24 cellular contexts compared by ENCODE assay signal in the genomic region with DNA sequence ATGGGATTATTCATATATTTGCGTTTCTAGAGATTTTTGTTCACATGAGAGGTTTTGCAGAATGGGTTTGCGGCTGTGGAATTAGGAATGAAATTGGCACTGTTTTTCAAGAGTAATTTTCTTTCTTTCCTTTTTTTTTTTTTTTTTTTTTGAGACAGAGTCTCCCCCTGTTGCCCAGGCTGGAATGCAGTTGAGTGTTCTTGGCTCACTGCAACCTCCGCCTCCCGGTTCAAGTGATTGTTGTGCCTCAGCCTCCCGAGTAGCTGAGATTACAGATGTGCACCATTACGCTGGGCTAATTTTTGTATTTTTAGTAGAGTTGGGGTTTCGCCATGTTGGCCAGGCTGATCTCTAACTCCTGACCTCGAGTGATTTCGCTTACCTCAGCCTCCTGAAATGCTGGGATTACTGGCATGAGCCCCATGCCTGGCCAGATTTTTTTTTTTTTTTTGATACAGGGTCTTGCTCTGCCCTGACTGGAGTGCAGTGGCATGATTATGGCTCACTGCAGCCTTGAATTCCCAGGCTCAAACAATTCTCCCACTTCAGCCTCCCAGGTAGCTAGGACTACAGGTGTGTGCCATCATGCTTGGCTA.
"Had no signal": no experiment of that assay in that cellular context is flagged by ENCODE, and none has a peak within 500 bp of the region (broad histone marks: within the 10 kb centered on the region; RNA-seq: fewer than 3 reads in every experiment).

No MANE protein-coding gene starts in this region.

- H3K4me1 ChIP-seq: gastrocnemius medialis, sigmoid colon had no signal

- ATAC-seq: activated naive CD4-positive, alpha-beta T cell treated with anti-CD3 and anti-CD28 coated beads, Interleukin-2, amount 50 U/mL, for 72 hours; activated T-cell treated with anti-CD3 and anti-CD28 coated beads, Interleukin-2, amount 50 U/mL, for 4 hours; activated T-helper 17 cell treated with anti-CD3 and anti-CD28 coated beads, Interleukin-2, amount 50 U/mL, for 72 hours; gastrocnemius medialis; left colon; stimulated activated effector memory CD8-positive, alpha-beta T cell treated with anti-CD3 and anti-CD28 coated beads, Interleukin-12 subunit alpha, Interleukin-12 subunit beta, amount 100 ng/mL, for 72 hours had no signal

- H3K9me3 ChIP-seq: esophagus muscularis mucosa, gastrocnemius medialis, neutrophil, tibial artery had no signal

- H3K36me3 ChIP-seq: neutrophil had no signal

- DNase-seq: activated CD4-positive, alpha-beta T cell treated with anti-CD3 and anti-CD28 coated beads for 48 hours; activated CD4-positive, alpha-beta T cell treated with anti-CD3 and anti-CD28 coated beads, Interleukin-2, amount 50 U/mL, for 48 hours; activated CD8-positive, alpha-beta memory T cell treated with anti-CD3 and anti-CD28 coated beads, Interleukin-2, amount 50 U/mL, for 4 hours; activated gamma-delta T cell treated with Interleukin-2 at 50 U/mL for 16 hours; activated T-cell treated with anti-CD3 and anti-CD28 coated beads, Interleukin-2, amount 50 U/mL, for 4 hours; central memory CD4-positive, alpha-beta T cell; gastrocnemius medialis; hippocampal formation; left colon; naive B cell; nephron progenitor cell; sigmoid colon; SK-N-SH; small intestine; stimulated activated CD4-positive, alpha-beta T cell treated with anti-CD3 and anti-CD28 coated beads, Interleukin-4, amount 100 ng/mL, for 24 hours; SW 1271; T-helper 9 cell; tibial artery had no signal

- H3K27me3 ChIP-seq: esophagus muscularis mucosa, gastrocnemius medialis, neutrophil, sigmoid colon, tibial artery had no signal

- H3K27ac ChIP-seq: esophagus muscularis mucosa, gastrocnemius medialis, neutrophil, sigmoid colon, VCaP had no signal

- H3K4me3 ChIP-seq: esophagus muscularis mucosa, gastrocnemius medialis, sigmoid colon, tibial artery had no signal
